18 cellular contexts compared by ENCODE assay signal in the genomic region with DNA sequence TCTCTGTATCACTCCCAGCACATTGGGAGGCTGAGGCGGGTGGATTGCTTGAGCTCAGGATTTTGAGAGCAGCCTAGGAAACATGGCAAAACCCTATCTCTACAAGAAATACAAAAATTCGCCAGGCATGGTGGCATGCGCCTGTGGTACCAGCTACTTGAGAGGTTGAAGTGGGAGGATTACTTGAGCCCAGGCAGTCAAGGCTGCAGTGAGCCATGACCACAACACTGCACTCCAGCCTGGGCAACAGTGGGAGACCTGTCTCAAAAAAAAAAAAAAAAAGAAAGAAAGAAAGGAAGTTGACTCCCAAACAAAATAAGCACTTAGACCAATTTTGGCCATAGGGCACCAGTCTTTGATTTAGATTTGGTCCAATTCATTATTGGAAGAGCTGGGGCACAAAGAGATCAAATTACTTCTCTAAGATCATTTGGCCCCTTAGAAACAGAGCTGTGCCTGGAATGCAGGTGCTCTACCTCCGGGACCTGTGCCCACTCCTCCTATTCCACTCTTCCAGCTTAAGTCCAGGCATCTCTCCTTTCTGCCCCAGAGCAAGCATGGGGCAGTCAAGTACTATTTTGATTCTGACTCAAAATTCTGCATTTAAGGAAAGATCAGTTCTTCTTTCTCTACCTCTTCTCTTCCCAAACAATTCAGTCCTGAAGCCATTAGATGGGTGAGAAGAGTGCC.
"Had no signal": no experiment of that assay in that cellular context is flagged by ENCODE, and none has a peak within 500 bp of the region (broad histone marks: within the 10 kb centered on the region; RNA-seq: fewer than 3 reads in every experiment).

No MANE protein-coding gene starts in this region.

- H3K4me3 Mint-ChIP-seq: activated naive CD4-positive, alpha-beta T cell treated with anti-CD3 and anti-CD28 coated beads, Interleukin-2, amount 50 U/mL, for 24 hours; naive thymus-derived CD8-positive, alpha-beta T cell; T-cell had no signal

- H3K27me3 Mint-ChIP-seq: activated naive CD4-positive, alpha-beta T cell treated with anti-CD3 and anti-CD28 coated beads, Interleukin-2, amount 50 U/mL, for 24 hours; naive thymus-derived CD8-positive, alpha-beta T cell; T-cell had no signal

- H3K4me1 Mint-ChIP-seq: activated naive CD4-positive, alpha-beta T cell treated with anti-CD3 and anti-CD28 coated beads, Interleukin-2, amount 50 U/mL, for 24 hours; T-cell had no signal

- DNase-seq: activated CD4-positive, alpha-beta T cell treated with anti-CD3 and anti-CD28 coated beads, Interleukin-2, amount 50 U/mL, for 4 hours; activated CD4-positive, CD25-positive, alpha-beta regulatory T cell treated with anti-CD3 and anti-CD28 coated beads, Interleukin-2, amount 50 U/mL, for 72 hours; activated T-cell treated with anti-CD3 and anti-CD28 coated beads for 4 hours; central memory CD4-positive, alpha-beta T cell; cortex of kidney; effector CD8-positive, alpha-beta T cell; heart left ventricle; left ventricle myocardium inferior; mesenchymal stem cell; naive thymus-derived CD8-positive, alpha-beta T cell; nucleus accumbens; right cardiac atrium; stimulated activated CD4-positive, alpha-beta T cell treated with anti-CD3 and anti-CD28 coated beads, Interleukin-4, amount 100 ng/mL, for 24 hours; stimulated activated naive CD4-positive, alpha-beta T cell; T-cell; transverse colon had no signal

- H3K4me3 ChIP-seq: heart left ventricle, left ventricle myocardium inferior, skin epidermis, transverse colon had no signal

- H3K27ac ChIP-seq: left ventricle myocardium inferior, skin epidermis had no signal

- H3K27ac Mint-ChIP-seq: activated naive CD4-positive, alpha-beta T cell treated with anti-CD3 and anti-CD28 coated beads, Interleukin-2, amount 50 U/mL, for 24 hours; T-cell had no signal

- H3K27me3 ChIP-seq: heart left ventricle, transverse colon had no signal

- H3K36me3 ChIP-seq: heart left ventricle, left ventricle myocardium inferior, transverse colon had no signal

- H3K36me3 Mint-ChIP-seq: activated naive CD4-positive, alpha-beta T cell treated with anti-CD3 and anti-CD28 coated beads, Interleukin-2, amount 50 U/mL, for 24 hours; naive thymus-derived CD8-positive, alpha-beta T cell; T-cell had no signal

- H3K9me3 ChIP-seq: heart left ventricle, left ventricle myocardium inferior, transverse colon had no signal

- H3K9me3 Mint-ChIP-seq: activated naive CD4-positive, alpha-beta T cell treated with anti-CD3 and anti-CD28 coated beads, Interleukin-2, amount 50 U/mL, for 24 hours; naive thymus-derived CD8-positive, alpha-beta T cell; T-cell had no signal
